9 cellular contexts compared by ENCODE assay signal in the genomic region with DNA sequence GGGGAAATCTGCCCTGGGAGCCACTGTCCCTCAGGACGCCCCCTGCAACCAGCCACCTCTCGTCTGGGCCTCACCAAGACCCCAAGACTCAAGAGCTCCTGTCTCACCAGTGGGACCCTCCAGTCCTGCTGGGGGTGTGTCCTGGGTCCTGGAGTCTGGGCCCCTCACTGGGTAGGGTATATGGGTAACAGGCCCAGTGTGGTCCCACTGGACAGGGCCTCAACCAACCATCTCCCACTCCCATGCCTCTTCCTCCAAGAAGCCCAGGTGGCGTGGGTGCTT. TPM values are rescaled to one million over a fixed set of nuclear protein-coding genes. Genes with fewer than 3 reads are reported as not detected.
A peak's percentile ranks its signal among the peaks of the same experiment; 100 is the strongest.
DNase-seq lines count a peak whose midpoint lies in the region; ATAC-seq lines count a peak whose summit lies in the region.
"Had no signal": no experiment of that assay in that cellular context is flagged by ENCODE, and none has a peak within 500 bp of the region (broad histone marks: within the 10 kb centered on the region; RNA-seq: fewer than 3 reads in every experiment).

No MANE protein-coding gene starts in this region.

- H4K91ac ChIP-seq in neuronal stem cell (ENCODE audit: low read depth, low read length, poor library complexity), result peak overlapping the region; percentile 4

- H3K27me3 Mint-ChIP-seq in IgD-negative memory B cell, result peaks cover 22% of the 10 kb centered on the region
- H3K27me3 Mint-ChIP-seq in effector memory CD8-positive, alpha-beta T cell, result peaks cover 12 to 65% of the 10 kb centered on the region in 2 donors

- peak overlapping the region; percentile 91 for H2BK120ac ChIP-seq in neuronal stem cell (ENCODE audit: low read depth, low read length)

- H3K23ac ChIP-seq in neuronal stem cell (ENCODE audit: low read depth, low read length, poor library complexity), result peak overlapping the region; percentile 75

- no peaks in the 10 kb centered on the region for H3K36me3 Mint-ChIP-seq in IgD-negative memory B cell
- no peaks in the 10 kb centered on the region for H3K36me3 Mint-ChIP-seq in effector memory CD8-positive, alpha-beta T cell (ENCODE audit: insufficient read depth)

- H2AFZ ChIP-seq in neuronal stem cell (ENCODE audit: low read length), result peak overlapping the region; percentile 25

- peak overlapping the region; percentile 82 for H3K9ac ChIP-seq in BLaER1
- no peak overlapping the region for H3K9ac ChIP-seq in neuronal stem cell (ENCODE audit: low read depth, low read length, poor library complexity)

- peak overlapping the region; percentile 32 for H3K4ac ChIP-seq in neuronal stem cell (ENCODE audit: low read length)

- no peak overlapping the region for H3K27ac Mint-ChIP-seq in IgD-negative memory B cell
- no peak overlapping the region for H3K27ac Mint-ChIP-seq in effector memory CD8-positive, alpha-beta T cell

- peak overlapping the region; percentile 99 for H2BK12ac ChIP-seq in neuronal stem cell (ENCODE audit: low read length)

- peak overlapping the region; percentile 99 for H3K18ac ChIP-seq in neuronal stem cell (ENCODE audit: low read length)

- H3K79me1 ChIP-seq in neuronal stem cell (ENCODE audit: low read depth, low read length), result peaks cover 4% of the 10 kb centered on the region

- H3K9me3 ChIP-seq in BLaER1 (no peaks in the 10 kb centered on the region), neuronal stem cell (replicated peaks in 1 of 2; ENCODE audit: control insufficient read depth in 2 of 2, insufficient read depth in 1 of 2, low read depth in 1 of 2, low read length in 2 of 2) (no peaks in the 10 kb centered on the region)

- peak overlapping the region; percentile 94 for H2BK5ac ChIP-seq in neuronal stem cell (ENCODE audit: low read length)

- no peak for DNase-seq in effector memory CD8-positive, alpha-beta T cell
- DNase-seq in neuronal stem cell (ENCODE audit: low spot score), result no peak
- DNase-seq in NCI-H524 treated with DMSO at 0.1 percent for 48 hours (lab: John Stamatoyannopoulos, UW), result no peak
- DNase-seq in activated gamma-delta T cell (lab: John Stamatoyannopoulos, UW), result no peak
- no peak for DNase-seq in OCI-M2 (lab: John Stamatoyannopoulos, UW; ENCODE audit: unreplicated experiment)

- peak overlapping the region; percentile 100 for H2AK5ac ChIP-seq in neuronal stem cell (ENCODE audit: low read depth, low read length)

- no peak overlapping the region for H4K8ac ChIP-seq in neuronal stem cell (ENCODE audit: low read depth, low read length)

- ATAC-seq in effector memory CD8-positive, alpha-beta T cell (replicated peaks), result no peak
- no peak for ATAC-seq in GM21526 (IDR thresholded peaks at IDR 0.05; ENCODE audit: low FRiP score, unreplicated experiment)

- H3K27me3 ChIP-seq in BLaER1, result no peaks in the 10 kb centered on the region
- H3K27me3 ChIP-seq in neuronal stem cell (ENCODE audit: control insufficient read depth in 3 of 3, insufficient read depth in 3 of 3, low read depth in 1 of 3, low read length in 3 of 3), result peaks cover 0 to 20% (median 5%) of the 10 kb centered on the region in 3 experiments

- H4K20me1 ChIP-seq in BLaER1, result peaks cover 36% of the 10 kb centered on the region

- H3K27ac ChIP-seq in BLaER1 (peak overlapping the region; percentile 94), neuronal stem cell (replicated peaks; ENCODE audit: low read length) (no peak overlapping the region)
- H3K27ac ChIP-seq: HL-60 had no signal

- H3K36me3 ChIP-seq in BLaER1, result peaks cover 10% of the 10 kb centered on the region; the same call in 1 of the 2 replicates
- H3K36me3 ChIP-seq in neuronal stem cell (replicated peaks in 1 of 2; ENCODE audit: control insufficient read depth in 2 of 2, insufficient read depth in 2 of 2, low read length in 2 of 2), result no peaks in the 10 kb centered on the region

- H3K4me1 Mint-ChIP-seq in IgD-negative memory B cell, result peaks cover 0 to 4% (median 0%) of the 10 kb centered on the region in 3 donors
- H3K4me1 Mint-ChIP-seq in effector memory CD8-positive, alpha-beta T cell (ENCODE audit: low read depth in 2 of 2), result peaks cover 0 to 5% of the 10 kb centered on the region in 2 donors

- H3K4me2 ChIP-seq in BLaER1 (peak overlapping the region; percentile 100), neuronal stem cell (ENCODE audit: insufficient read depth, low read length, poor library complexity, severe bottlenecking) (peak overlapping the region; percentile 21)

- H3K4me3 ChIP-seq in BLaER1, result peak overlapping the region; percentile 75
- H3K4me3 ChIP-seq in neuronal stem cell (ENCODE audit: low read length in 2 of 2), result peak overlapping the region in 1 of 2 donors; percentile 30

- no peaks in the 10 kb centered on the region for H3K9me3 Mint-ChIP-seq in IgD-negative memory B cell
- no peaks in the 10 kb centered on the region for H3K9me3 Mint-ChIP-seq in effector memory CD8-positive, alpha-beta T cell

- H3K4me1 ChIP-seq in BLaER1, result peaks cover 96% of the 10 kb centered on the region
- H3K4me1 ChIP-seq in neuronal stem cell (ENCODE audit: control insufficient read depth in 2 of 2, insufficient read depth in 1 of 2, low read depth in 1 of 2, low read length in 2 of 2), result peaks cover 45 to 72% of the 10 kb centered on the region in 2 donors

- H3K4me3 Mint-ChIP-seq in IgD-negative memory B cell, result peak overlapping the region in 3 of 4 donors; percentile 16 to 70 (median 63)
- H3K4me3 Mint-ChIP-seq in effector memory CD8-positive, alpha-beta T cell, result peak overlapping the region; percentile 65 to 69

- H3K14ac ChIP-seq in neuronal stem cell (ENCODE audit: low read length), result peak overlapping the region; percentile 47

- peak overlapping the region; percentile 95 for H2BK15ac ChIP-seq in neuronal stem cell (ENCODE audit: low read length)

- WGBS in neuronal stem cell (ENCODE audit: extremely low coverage in 2 of 2, insufficient read length in 2 of 2, insufficient replicate concordance in 1 of 2), 2 donors, result no CpG with 5 or more reads among the region's 3 CpGs

RNA-seq across cellular contexts. Expression of a gene that starts 0.7 kb away (rescaled TPM):
- polyA plus RNA-seq in IgD-negative memory B cell, result not detected
- 5.0 TPM for polyA plus RNA-seq in neuronal stem cell (2013, experiment 1 of 2)
- polyA plus RNA-seq in neuronal stem cell (2013, experiment 2 of 2), result 4.8 TPM

RNA-seq across cellular contexts. Expression of a gene that starts 13.7 kb away (rescaled TPM):
- not detected for polyA plus RNA-seq in IgD-negative memory B cell
- 2.0 TPM for polyA plus RNA-seq in neuronal stem cell (2013, experiment 1 of 2)
- polyA plus RNA-seq in neuronal stem cell (2013, experiment 2 of 2), result 2.0 TPM

RNA-seq across cellular contexts. Expression of a gene that starts 14.7 kb away (rescaled TPM):
- polyA plus RNA-seq in IgD-negative memory B cell, result 6.2 TPM
- 0.45 TPM for polyA plus RNA-seq in neuronal stem cell (2013, experiment 1 of 2)
- polyA plus RNA-seq in neuronal stem cell (2013, experiment 2 of 2), result 0.42 TPM

RNA-seq across cellular contexts. Expression of a gene that starts 27.7 kb away (rescaled TPM):
- polyA plus RNA-seq in IgD-negative memory B cell, result 144 TPM
- 132 TPM for polyA plus RNA-seq in neuronal stem cell (2013, experiment 1 of 2)
- 135 TPM for polyA plus RNA-seq in neuronal stem cell (2013, experiment 2 of 2)

RNA-seq across cellular contexts. Expression of a gene that starts 35.6 kb away (rescaled TPM):
- polyA plus RNA-seq in IgD-negative memory B cell, result 39.8 TPM
- 91.8 TPM for polyA plus RNA-seq in neuronal stem cell (2013, experiment 1 of 2)
- polyA plus RNA-seq in neuronal stem cell (2013, experiment 2 of 2), result 90.5 TPM
